Comparison of ENCODE assay signal across 1 cellular context in the genomic region with DNA sequence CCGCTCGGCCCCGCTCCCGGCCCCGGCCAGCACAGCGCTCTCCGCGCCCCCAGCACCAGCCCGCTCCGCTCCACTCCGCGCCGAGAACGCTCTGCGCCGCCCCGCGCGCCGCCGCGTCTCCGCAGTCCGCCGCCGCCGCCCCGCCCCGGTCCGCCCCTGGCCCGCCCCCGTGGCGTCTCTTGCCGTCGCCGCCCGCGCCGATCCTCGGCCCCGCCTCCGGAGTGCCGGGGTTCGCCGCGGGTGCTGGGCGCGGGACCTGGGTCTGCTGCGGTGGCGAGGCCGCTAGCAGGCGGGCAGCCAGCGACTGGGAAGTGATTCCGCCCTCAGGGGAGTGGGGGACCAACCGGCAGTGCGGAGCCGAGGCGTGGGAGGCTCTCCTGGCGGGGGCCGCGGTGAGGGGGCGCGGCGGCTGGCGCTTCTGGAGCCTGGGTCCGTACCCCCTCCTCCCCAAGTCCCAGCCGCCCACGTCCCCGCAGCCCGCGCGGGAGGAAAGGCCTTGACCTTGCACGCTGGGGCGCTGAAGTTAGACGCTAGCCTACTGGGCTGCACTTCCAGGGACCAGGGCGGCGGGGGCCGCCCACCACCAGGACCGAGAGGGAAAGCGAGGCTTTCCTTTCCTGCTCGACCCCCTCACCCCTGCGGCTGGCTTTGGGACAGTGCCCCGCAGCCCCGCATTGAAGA.
TF ChIP-seq lines count a peak whose summit lies in the region.

A gene with protein sequence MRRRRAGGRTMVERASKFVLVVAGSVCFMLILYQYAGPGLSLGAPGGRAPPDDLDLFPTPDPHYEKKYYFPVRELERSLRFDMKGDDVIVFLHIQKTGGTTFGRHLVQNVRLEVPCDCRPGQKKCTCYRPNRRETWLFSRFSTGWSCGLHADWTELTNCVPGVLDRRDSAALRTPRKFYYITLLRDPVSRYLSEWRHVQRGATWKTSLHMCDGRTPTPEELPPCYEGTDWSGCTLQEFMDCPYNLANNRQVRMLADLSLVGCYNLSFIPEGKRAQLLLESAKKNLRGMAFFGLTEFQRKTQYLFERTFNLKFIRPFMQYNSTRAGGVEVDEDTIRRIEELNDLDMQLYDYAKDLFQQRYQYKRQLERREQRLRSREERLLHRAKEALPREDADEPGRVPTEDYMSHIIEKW (minus strand): TSS at position 93 of the 681 bp plus-strand sequence. CDS start 305 bp downstream, outside the sequence.

TF ChIP-seq in HepG2, 621 proteins besides CTCF, POLR2A, EP300 and RAD21 (continued from another document and continues in another):
- TF ChIP-seq, protein P1, sequence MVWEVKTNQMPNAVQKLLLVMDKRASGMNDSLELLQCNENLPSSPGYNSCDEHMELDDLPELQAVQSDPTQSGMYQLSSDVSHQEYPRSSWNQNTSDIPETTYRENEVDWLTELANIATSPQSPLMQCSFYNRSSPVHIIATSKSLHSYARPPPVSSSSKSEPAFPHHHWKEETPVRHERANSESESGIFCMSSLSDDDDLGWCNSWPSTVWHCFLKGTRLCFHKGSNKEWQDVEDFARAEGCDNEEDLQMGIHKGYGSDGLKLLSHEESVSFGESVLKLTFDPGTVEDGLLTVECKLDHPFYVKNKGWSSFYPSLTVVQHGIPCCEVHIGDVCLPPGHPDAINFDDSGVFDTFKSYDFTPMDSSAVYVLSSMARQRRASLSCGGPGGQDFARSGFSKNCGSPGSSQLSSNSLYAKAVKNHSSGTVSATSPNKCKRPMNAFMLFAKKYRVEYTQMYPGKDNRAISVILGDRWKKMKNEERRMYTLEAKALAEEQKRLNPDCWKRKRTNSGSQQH (CRISPR knock-in tag; IDR thresholded peaks at IDR 0.05; ENCODE audit: low read depth): no peak
- TF ChIP-seq PHF8 (CRISPR knock-in tag; IDR thresholded peaks at IDR 0.05) (peak; percentile 54), SIN3A (IDR thresholded peaks at IDR 0.05; ENCODE audit: borderline replicate concordance, low read depth, low read length) (0 out of 2 replicates have a peak, but pooled peaks have one; percentile 47), ZNF768 (CRISPR knock-in tag; IDR thresholded peaks at IDR 0.05) (0 out of 2 replicates have a peak, but pooled peaks have one; percentile 22), HNRNPH1 (optimal IDR thresholded peaks at IDR 0.05; ENCODE audit: low read depth, low read length) (no peak), MXI1 (IDR thresholded peaks at IDR 0.05; ENCODE audit: borderline replicate concordance, low read depth, low read length) (no peak), PLRG1 (conservative IDR thresholded peaks at IDR 0.05) (no peak), ELF4 (CRISPR knock-in tag; IDR thresholded peaks at IDR 0.05; ENCODE audit: borderline replicate concordance) (no peak), ZNF891 (CRISPR knock-in tag; IDR thresholded peaks at IDR 0.05) (peak; percentile 60), ZNF567 (CRISPR knock-in tag; IDR thresholded peaks at IDR 0.05; ENCODE audit: borderline replicate concordance) (no peak), ZNF577 (CRISPR knock-in tag; IDR thresholded peaks at IDR 0.05; ENCODE audit: borderline replicate concordance, low read depth) (no peak), GABPB1 (CRISPR knock-in tag; IDR thresholded peaks at IDR 0.05) (peak; percentile 76), YY1 (IDR thresholded peaks at IDR 0.05; ENCODE audit: insufficient read depth, insufficient replicate concordance, low read depth, low read length) (no peak), SMAD1 (CRISPR knock-in tag; IDR thresholded peaks at IDR 0.05; ENCODE audit: borderline replicate concordance, low read depth) (no peak), KLF12 (CRISPR knock-in tag; IDR thresholded peaks at IDR 0.05; ENCODE audit: borderline replicate concordance) (no peak), SP1 (IDR thresholded peaks at IDR 0.05) (no peak), SP1 (CRISPR knock-in tag; IDR thresholded peaks at IDR 0.05) (peak; percentile 98), CREB1 (IDR thresholded peaks at IDR 0.05) (no peak), CREB1 (CRISPR knock-in tag; IDR thresholded peaks at IDR 0.05) (no peak), RNF2 (conservative IDR thresholded peaks at IDR 0.05; ENCODE audit: low read depth) (peak; percentile 33; the same call in 1 of the 2 replicates), ZNF607 (CRISPR knock-in tag; IDR thresholded peaks at IDR 0.05; ENCODE audit: borderline replicate concordance) (0 out of 2 replicates have a peak, but pooled peaks have one; percentile 44), HCFC1 (IDR thresholded peaks at IDR 0.05; ENCODE audit: low read depth, low read length) (no peak), USF2 (IDR thresholded peaks at IDR 0.05; ENCODE audit: low read depth, low read length) (no peak), USF2 (CRISPR knock-in tag; IDR thresholded peaks at IDR 0.05; ENCODE audit: borderline replicate concordance) (no peak), MYNN (CRISPR knock-in tag; IDR thresholded peaks at IDR 0.05; ENCODE audit: low read depth) (no peak), TCF7 (IDR thresholded peaks at IDR 0.05; ENCODE audit: low read depth) (no peak), ZNF24 (IDR thresholded peaks at IDR 0.05) (no peak), JUND (CRISPR knock-in tag; IDR thresholded peaks at IDR 0.05) (no peak), XRCC5 (optimal IDR thresholded peaks at IDR 0.05; ENCODE audit: low read length) (peak; percentile 61), FOXJ3 (CRISPR knock-in tag; IDR thresholded peaks at IDR 0.05; ENCODE audit: borderline replicate concordance) (no peak), ZSCAN25 (CRISPR knock-in tag; IDR thresholded peaks at IDR 0.05) (peak; percentile 87), MYC (CRISPR knock-in tag; IDR thresholded peaks at IDR 0.05; ENCODE audit: borderline replicate concordance) (no peak), ZNF335 (CRISPR knock-in tag; IDR thresholded peaks at IDR 0.05) (no peak), ZNF263 (CRISPR knock-in tag; IDR thresholded peaks at IDR 0.05) (no peak; the same call in 1 of the 2 replicates), DMAP1 (CRISPR knock-in tag; IDR thresholded peaks at IDR 0.05) (peak; percentile 45; the same call in 1 of the 2 replicates), ZC3H4 (CRISPR knock-in tag; IDR thresholded peaks at IDR 0.05; ENCODE audit: borderline replicate concordance) (no peak), ZMAT5 (CRISPR knock-in tag; IDR thresholded peaks at IDR 0.05; ENCODE audit: borderline replicate concordance, low read depth) (no peak), ZNF7 (CRISPR knock-in tag; IDR thresholded peaks at IDR 0.05) (no peak), HOXA3 (CRISPR knock-in tag; IDR thresholded peaks at IDR 0.05) (peak; percentile 35; the same call in 1 of the 2 replicates), ZNF510 (CRISPR knock-in tag; IDR thresholded peaks at IDR 0.05; ENCODE audit: low read depth) (no peak), TBX2 (CRISPR knock-in tag; IDR thresholded peaks at IDR 0.05; ENCODE audit: borderline replicate concordance) (peak; percentile 70), NCOA2 (CRISPR knock-in tag; IDR thresholded peaks at IDR 0.05) (no peak), SP5 (CRISPR knock-in tag; IDR thresholded peaks at IDR 0.05; ENCODE audit: borderline replicate concordance, low read depth) (peak; percentile 93), CSRNP1 (CRISPR knock-in tag; IDR thresholded peaks at IDR 0.05) (no peak; the same call in 1 of the 2 replicates)
- TF ChIP-seq, protein P2, sequence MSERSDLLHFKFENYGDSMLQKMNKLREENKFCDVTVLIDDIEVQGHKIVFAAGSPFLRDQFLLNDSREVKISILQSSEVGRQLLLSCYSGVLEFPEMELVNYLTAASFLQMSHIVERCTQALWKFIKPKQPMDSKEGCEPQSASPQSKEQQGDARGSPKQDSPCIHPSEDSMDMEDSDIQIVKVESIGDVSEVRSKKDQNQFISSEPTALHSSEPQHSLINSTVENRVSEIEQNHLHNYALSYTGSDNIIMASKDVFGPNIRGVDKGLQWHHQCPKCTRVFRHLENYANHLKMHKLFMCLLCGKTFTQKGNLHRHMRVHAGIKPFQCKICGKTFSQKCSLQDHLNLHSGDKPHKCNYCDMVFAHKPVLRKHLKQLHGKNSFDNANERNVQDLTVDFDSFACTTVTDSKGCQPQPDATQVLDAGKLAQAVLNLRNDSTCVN (CRISPR knock-in tag; IDR thresholded peaks at IDR 0.05; ENCODE audit: borderline replicate concordance): 0 out of 2 replicates have a peak, but pooled peaks have one; percentile 40
- TF ChIP-seq, protein P3, sequence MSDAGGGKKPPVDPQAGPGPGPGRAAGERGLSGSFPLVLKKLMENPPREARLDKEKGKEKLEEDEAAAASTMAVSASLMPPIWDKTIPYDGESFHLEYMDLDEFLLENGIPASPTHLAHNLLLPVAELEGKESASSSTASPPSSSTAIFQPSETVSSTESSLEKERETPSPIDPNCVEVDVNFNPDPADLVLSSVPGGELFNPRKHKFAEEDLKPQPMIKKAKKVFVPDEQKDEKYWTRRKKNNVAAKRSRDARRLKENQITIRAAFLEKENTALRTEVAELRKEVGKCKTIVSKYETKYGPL (CRISPR knock-in tag; IDR thresholded peaks at IDR 0.05): 0 out of 2 replicates have a peak, but pooled peaks have one; percentile 10
- TF ChIP-seq, protein P4, sequence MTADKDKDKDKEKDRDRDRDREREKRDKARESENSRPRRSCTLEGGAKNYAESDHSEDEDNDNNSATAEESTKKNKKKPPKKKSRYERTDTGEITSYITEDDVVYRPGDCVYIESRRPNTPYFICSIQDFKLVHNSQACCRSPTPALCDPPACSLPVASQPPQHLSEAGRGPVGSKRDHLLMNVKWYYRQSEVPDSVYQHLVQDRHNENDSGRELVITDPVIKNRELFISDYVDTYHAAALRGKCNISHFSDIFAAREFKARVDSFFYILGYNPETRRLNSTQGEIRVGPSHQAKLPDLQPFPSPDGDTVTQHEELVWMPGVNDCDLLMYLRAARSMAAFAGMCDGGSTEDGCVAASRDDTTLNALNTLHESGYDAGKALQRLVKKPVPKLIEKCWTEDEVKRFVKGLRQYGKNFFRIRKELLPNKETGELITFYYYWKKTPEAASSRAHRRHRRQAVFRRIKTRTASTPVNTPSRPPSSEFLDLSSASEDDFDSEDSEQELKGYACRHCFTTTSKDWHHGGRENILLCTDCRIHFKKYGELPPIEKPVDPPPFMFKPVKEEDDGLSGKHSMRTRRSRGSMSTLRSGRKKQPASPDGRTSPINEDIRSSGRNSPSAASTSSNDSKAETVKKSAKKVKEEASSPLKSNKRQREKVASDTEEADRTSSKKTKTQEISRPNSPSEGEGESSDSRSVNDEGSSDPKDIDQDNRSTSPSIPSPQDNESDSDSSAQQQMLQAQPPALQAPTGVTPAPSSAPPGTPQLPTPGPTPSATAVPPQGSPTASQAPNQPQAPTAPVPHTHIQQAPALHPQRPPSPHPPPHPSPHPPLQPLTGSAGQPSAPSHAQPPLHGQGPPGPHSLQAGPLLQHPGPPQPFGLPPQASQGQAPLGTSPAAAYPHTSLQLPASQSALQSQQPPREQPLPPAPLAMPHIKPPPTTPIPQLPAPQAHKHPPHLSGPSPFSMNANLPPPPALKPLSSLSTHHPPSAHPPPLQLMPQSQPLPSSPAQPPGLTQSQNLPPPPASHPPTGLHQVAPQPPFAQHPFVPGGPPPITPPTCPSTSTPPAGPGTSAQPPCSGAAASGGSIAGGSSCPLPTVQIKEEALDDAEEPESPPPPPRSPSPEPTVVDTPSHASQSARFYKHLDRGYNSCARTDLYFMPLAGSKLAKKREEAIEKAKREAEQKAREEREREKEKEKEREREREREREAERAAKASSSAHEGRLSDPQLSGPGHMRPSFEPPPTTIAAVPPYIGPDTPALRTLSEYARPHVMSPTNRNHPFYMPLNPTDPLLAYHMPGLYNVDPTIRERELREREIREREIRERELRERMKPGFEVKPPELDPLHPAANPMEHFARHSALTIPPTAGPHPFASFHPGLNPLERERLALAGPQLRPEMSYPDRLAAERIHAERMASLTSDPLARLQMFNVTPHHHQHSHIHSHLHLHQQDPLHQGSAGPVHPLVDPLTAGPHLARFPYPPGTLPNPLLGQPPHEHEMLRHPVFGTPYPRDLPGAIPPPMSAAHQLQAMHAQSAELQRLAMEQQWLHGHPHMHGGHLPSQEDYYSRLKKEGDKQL (CRISPR knock-in tag; IDR thresholded peaks at IDR 0.05; ENCODE audit: low read depth): no peak
- TF ChIP-seq, protein P5, sequence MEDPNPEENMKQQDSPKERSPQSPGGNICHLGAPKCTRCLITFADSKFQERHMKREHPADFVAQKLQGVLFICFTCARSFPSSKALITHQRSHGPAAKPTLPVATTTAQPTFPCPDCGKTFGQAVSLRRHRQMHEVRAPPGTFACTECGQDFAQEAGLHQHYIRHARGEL (CRISPR knock-in tag; IDR thresholded peaks at IDR 0.05): no peak
